29 cellular contexts compared by ENCODE assay signal in the genomic region with DNA sequence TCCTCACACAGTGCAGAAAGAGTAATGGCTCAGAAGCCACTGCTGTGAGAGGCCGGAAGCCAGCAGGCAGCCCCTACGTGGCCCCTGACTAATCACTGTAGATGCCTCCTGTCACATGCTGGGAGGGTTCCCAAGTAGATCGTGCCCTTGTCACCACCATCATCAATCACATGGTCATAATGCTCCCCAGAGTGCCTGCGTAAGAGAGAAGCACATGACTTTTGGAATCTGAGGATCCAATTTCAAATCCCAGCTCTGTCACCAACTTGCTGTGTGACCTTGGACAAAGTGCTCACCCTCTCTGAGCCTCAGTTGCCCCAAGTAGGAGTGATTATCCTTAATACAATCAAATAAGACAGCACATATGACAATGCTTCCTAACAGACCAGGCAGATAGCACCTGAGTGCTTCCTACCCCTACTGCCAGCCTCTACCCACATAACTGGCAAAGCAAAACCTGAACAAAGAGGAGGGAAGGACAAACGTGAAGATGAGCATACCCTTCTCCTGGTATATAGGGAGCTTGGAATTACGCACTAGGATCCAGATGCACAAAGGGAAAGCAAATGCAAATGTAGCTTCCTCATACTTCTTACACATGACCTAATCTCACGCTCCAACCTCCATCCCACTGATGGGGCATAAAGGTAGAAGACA.
DNase-seq lines count a peak whose midpoint lies in the region; ATAC-seq and TF ChIP-seq lines count a peak whose summit lies in the region.
"Had no signal": no experiment of that assay in that cellular context is flagged by ENCODE, and none has a peak within 500 bp of the region (broad histone marks: within the 10 kb centered on the region; RNA-seq: fewer than 3 reads in every experiment).

No MANE protein-coding gene starts in this region.

- no peaks in the 10 kb centered on the region for H3K4me1 ChIP-seq in CD4-positive, alpha-beta memory T cell (ENCODE audit: insufficient read depth, low read length)
- H3K4me1 ChIP-seq: suprapubic skin had no signal

- ATAC-seq in HG03139 (IDR thresholded peaks at IDR 0.05; ENCODE audit: unreplicated experiment) = no peak
- ATAC-seq: activated T-cell treated with anti-CD3 and anti-CD28 coated beads, Interleukin-2, amount 50 U/mL, for 72 hours; left lobe of liver; right cardiac atrium; upper lobe of right lung had no signal

- H3K27me3 Mint-ChIP-seq in brain = peaks cover 11% of the 10 kb centered on the region
- H3K27me3 Mint-ChIP-seq in CD4-positive, alpha-beta memory T cell = peaks cover 22 to 55% of the 10 kb centered on the region in 2 donors

- H3K4me1 Mint-ChIP-seq in brain = peaks cover 65% of the 10 kb centered on the region
- H3K4me1 Mint-ChIP-seq in CD4-positive, alpha-beta memory T cell = no peaks in the 10 kb centered on the region

- POLR2A ChIA-PET in HEK293T (lab: Yijun Ruan, JAX) = no interaction called here
- POLR2A ChIA-PET in CD4-positive, alpha-beta memory T cell (lab: Charles Lee; ENCODE audit: partially characterized antibody) = no interaction called here

- intact Hi-C loops in CD4-positive, alpha-beta memory T cell (cut with micrococcal nuclease) = no loop called here

- H3K9me3 ChIP-seq in CD4-positive, alpha-beta memory T cell (ENCODE audit: control insufficient read depth in 1 of 2, low read length in 2 of 2) = no peaks in the 10 kb centered on the region
- H3K9me3 ChIP-seq: esophagus muscularis mucosa, suprapubic skin, upper lobe of right lung had no signal

- H3K4me3 ChIP-seq in CD4-positive, alpha-beta memory T cell (ENCODE audit: low read length in 2 of 2) = no peak overlapping the region
- H3K4me3 ChIP-seq: dorsolateral prefrontal cortex, esophagus muscularis mucosa, SK-N-MC, suprapubic skin, upper lobe of right lung had no signal

- H3K27ac ChIP-seq in CD4-positive, alpha-beta memory T cell (ENCODE audit: low read depth, low read length) = no peak overlapping the region
- H3K27ac ChIP-seq: brain microvascular endothelial cell, dorsolateral prefrontal cortex, esophagus muscularis mucosa, SK-N-MC, suprapubic skin, upper lobe of right lung had no signal

- H3K36me3 ChIP-seq in CD4-positive, alpha-beta memory T cell (ENCODE audit: insufficient read depth, low read length) = no peaks in the 10 kb centered on the region
- H3K36me3 ChIP-seq: brain microvascular endothelial cell, esophagus muscularis mucosa, suprapubic skin, upper lobe of right lung had no signal

- peak overlapping the region in 1 of 5 experiments; percentile 38 for H3K4me3 Mint-ChIP-seq in brain
- H3K4me3 Mint-ChIP-seq in CD4-positive, alpha-beta memory T cell = no peak overlapping the region
- H3K4me3 Mint-ChIP-seq: activated T-cell treated with anti-CD3 and anti-CD28 coated beads, Interleukin-2, amount 50 U/mL, for 72 hours; CD4-positive, CD25-positive, alpha-beta regulatory T cell had no signal

- H3K36me3 Mint-ChIP-seq in brain = no peaks in the 10 kb centered on the region
- no peaks in the 10 kb centered on the region for H3K36me3 Mint-ChIP-seq in CD4-positive, alpha-beta memory T cell
- H3K36me3 Mint-ChIP-seq: CD4-positive, CD25-positive, alpha-beta regulatory T cell had no signal

- H3K27me3 ChIP-seq in CD4-positive, alpha-beta memory T cell (ENCODE audit: insufficient read depth, low read length) = peaks cover 21% of the 10 kb centered on the region
- H3K27me3 ChIP-seq: brain microvascular endothelial cell, dorsolateral prefrontal cortex, esophagus muscularis mucosa, upper lobe of right lung had no signal

- DNase-seq in AG20443 (ENCODE audit: low spot score) (peak; percentile 25), HEK293T (ENCODE audit: extremely low spot score) (no peak), lung microvascular endothelial cell (ENCODE audit: low read depth in 2 of 2) (peak; percentile 7 to 47), T1000 (lab: John Stamatoyannopoulos, UW) (no peak)
- no peak for DNase-seq in CD4-positive, alpha-beta memory T cell
- DNase-seq: activated naive CD4-positive, alpha-beta T cell; activated T-cell treated with anti-CD3 and anti-CD28 coated beads, Interleukin-2, amount 50 U/mL, for 72 hours; brain microvascular endothelial cell; CD4-positive, CD25-positive, alpha-beta regulatory T cell; DND-41; dorsolateral prefrontal cortex; GF-D8; glutamatergic neuron; Kasumi-1; NCI-H187 treated with DMSO at 0.1 percent for 48 hours; NCI-H2171; NCI-H510A treated with DMSO at 0.1 percent for 48 hours; OCI-M1; right cardiac atrium; stimulated activated CD4-positive, alpha-beta T cell treated with anti-CD3 and anti-CD28 coated beads, Interleukin-1b, Interleukin-23, amount 100 ng/mL, for 48 hours; stimulated activated naive CD4-positive, alpha-beta T cell treated with Interleukin-2 at 50 U/mL for 16 hours; T-helper 1 cell; upper lobe of right lung had no signal

- peaks cover 0 to 7% (median 0%) of the 10 kb centered on the region in 5 experiments for H3K9me3 Mint-ChIP-seq in brain
- H3K9me3 Mint-ChIP-seq in CD4-positive, alpha-beta memory T cell = peaks cover 0 to 4% (median 0%) of the 10 kb centered on the region in 8 donors

- CTCF ChIA-PET in HEK293T (lab: Yijun Ruan, JAX) = no interaction called here
- CTCF ChIA-PET in CD4-positive, alpha-beta memory T cell (lab: Charles Lee; ENCODE audit: partially characterized antibody) = interaction anchor here (0.5 kb wide), 1 partner anchor 320 kb away, joined by 3 read pairs; no protein-coding TSS in a partner anchor

- TF ChIP-seq CTCF in brain (conservative IDR thresholded peaks at IDR 0.05) = no peak

- peak overlapping the region in 3 of 5 experiments; percentile 47 to 82 (median 79) for H3K27ac Mint-ChIP-seq in brain
- no peak overlapping the region for H3K27ac Mint-ChIP-seq in CD4-positive, alpha-beta memory T cell
- H3K27ac Mint-ChIP-seq: activated T-cell treated with anti-CD3 and anti-CD28 coated beads, Interleukin-2, amount 50 U/mL, for 72 hours; CD4-positive, CD25-positive, alpha-beta regulatory T cell had no signal

TF ChIP-seq in HEK293T, 16 proteins besides CTCF, POLR2A, EP300 and RAD21:
- TF ChIP-seq FOXA1 (IDR thresholded peaks at IDR 0.05) (no peak), PKNOX1 (IDR thresholded peaks at IDR 0.05) (peak; percentile 79)
TF ChIP-seq in HEK293T: peak in this region for 1.

Comparison
In these comparisons a context has a peak if more than half of its experiments do, and no peak if none do; other contexts are left out.
1. DNase-seq: peak in AG20443 (single experiment) and lung microvascular endothelial cell (2 of 2); none in HEK293T (single experiment), T1000 (single experiment) and CD4-positive, alpha-beta memory T cell (0 of 5).
2. H3K27ac Mint-ChIP-seq: peak in brain (3 of 5); none in CD4-positive, alpha-beta memory T cell (0 of 7).